ENCODE assay signal across 9 cellular contexts in the genomic region with DNA sequence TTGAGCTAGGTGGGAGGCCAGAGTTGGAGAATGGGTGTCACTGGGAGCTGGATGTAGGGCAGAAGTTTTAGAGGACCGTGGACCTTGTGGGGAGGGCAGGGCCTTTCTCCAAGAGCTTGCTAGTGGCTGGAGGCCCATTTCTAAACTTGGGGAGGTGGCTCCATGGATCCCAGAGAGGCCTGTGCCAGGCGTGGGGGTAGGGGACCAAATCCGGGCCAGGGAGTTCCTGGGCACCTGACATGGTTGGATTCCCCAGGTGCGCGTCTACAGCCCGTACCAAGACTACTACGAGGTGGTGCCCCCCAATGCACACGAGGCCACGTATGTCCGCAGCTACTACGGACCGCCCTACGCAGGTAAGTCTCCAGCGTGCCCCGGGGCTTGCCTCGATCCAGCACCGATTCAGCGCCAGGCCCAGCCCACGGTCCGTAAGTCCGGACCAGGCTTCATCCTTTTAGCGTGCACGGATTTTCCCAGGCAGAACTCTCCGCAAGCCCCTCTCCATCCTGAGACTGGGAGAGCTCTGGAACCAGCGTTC. TPM values are rescaled to one million over a fixed set of nuclear protein-coding genes. Genes with fewer than 3 reads are reported as not detected.
A peak's percentile ranks its signal among the peaks of the same experiment; 100 is the strongest.
DNase-seq lines count a peak whose midpoint lies in the region; ATAC-seq and TF ChIP-seq lines count a peak whose summit lies in the region.
"Had no signal": no experiment of that assay in that cellular context is flagged by ENCODE, and none has a peak within 500 bp of the region (broad histone marks: within the 10 kb centered on the region; RNA-seq: fewer than 3 reads in every experiment).

No MANE protein-coding gene starts in this region.

- H3K27ac Mint-ChIP-seq in MCF 10A (ENCODE audit: low read depth, unreplicated experiment): no peak overlapping the region

- H3K4me1 Mint-ChIP-seq in MCF 10A (ENCODE audit: insufficient read depth, unreplicated experiment): no peaks in the 10 kb centered on the region

- in situ Hi-C loops in mammary epithelial cell (cut with MboI; ENCODE audit: low sequenced_read_pairs in 2 of 2): no loop called here

- peak overlapping the region; percentile 88 for H3K4me2 ChIP-seq in mammary epithelial cell (ENCODE audit: insufficient read depth, low read depth, low read length)

- H3K4me3 ChIP-seq in breast epithelium (peak overlapping the region; percentile 22 to 65 (median 33)), mammary epithelial cell (replicated peaks in 1 of 3; ENCODE audit: insufficient read depth in 1 of 3, low read depth in 2 of 3, low read length in 3 of 3) (peak overlapping the region; percentile 16 to 56 (median 39)), upper lobe of right lung (peak overlapping the region; percentile 30)

- no peak overlapping the region for H3K9ac ChIP-seq in mammary epithelial cell (ENCODE audit: insufficient read depth, low read length)

- TF ChIP-seq CTCF in breast epithelium (IDR thresholded peaks at IDR 0.05) (no peak), MCF 10A (IDR thresholded peaks at IDR 0.05; ENCODE audit: unreplicated experiment) (no peak), mammary epithelial cell (conservative IDR thresholded peaks at IDR 0.05 in 1 of 2, IDR thresholded peaks at IDR 0.05 in 1 of 2; ENCODE audit: extremely low read depth in 1 of 2, insufficient read depth in 1 of 2, low read depth in 1 of 2, low read length in 2 of 2) (no peak), upper lobe of right lung (IDR thresholded peaks at IDR 0.05) (no peak)

- no peaks in the 10 kb centered on the region for H3K4me1 ChIP-seq in breast epithelium
- peaks cover 10% of the 10 kb centered on the region for H3K4me1 ChIP-seq in mammary epithelial cell (ENCODE audit: insufficient read depth, low read length)
- H3K4me1 ChIP-seq in upper lobe of right lung: peaks cover 11% of the 10 kb centered on the region

- H3K27ac ChIP-seq in breast epithelium (peak overlapping the region in 1 of 2 donors; percentile 63), mammary epithelial cell (ENCODE audit: insufficient read depth, low read depth, low read length) (no peak overlapping the region), upper lobe of right lung (no peak overlapping the region)

- no peaks in the 10 kb centered on the region for H4K20me1 ChIP-seq in mammary epithelial cell (ENCODE audit: insufficient read depth, low read length)

- H3K27me3 ChIP-seq in breast epithelium: no peaks in the 10 kb centered on the region
- H3K27me3 ChIP-seq in mammary epithelial cell (ENCODE audit: insufficient read depth, low read length): no peaks in the 10 kb centered on the region
- no peaks in the 10 kb centered on the region for H3K27me3 ChIP-seq in upper lobe of right lung

- BruUV-seq in MCF 10A (replicated peaks; lab: Mats Ljungman, UMichigan) (no TSS peak), mammary epithelial cell (replicated peaks; lab: Mats Ljungman, UMichigan) (no TSS peak)

- dilution Hi-C loops in mammary epithelial cell (cut with HindIII; ENCODE audit: low sequenced_read_pairs): loop anchor here (5.0 kb wide), 1 partner anchor 87 kb away; no protein-coding TSS in a partner anchor

- no peaks in the 10 kb centered on the region for H3K79me2 ChIP-seq in mammary epithelial cell (ENCODE audit: insufficient read depth, low read length)

- ATAC-seq in upper lobe of right lung: no peak
- ATAC-seq in HG03439 (IDR thresholded peaks at IDR 0.05; ENCODE audit: unreplicated experiment): no peak
- no peak for ATAC-seq in HG03025 (IDR thresholded peaks at IDR 0.05; ENCODE audit: low FRiP score, unreplicated experiment)

- no peak overlapping the region for H3K4me3 Mint-ChIP-seq in MCF 10A (ENCODE audit: unreplicated experiment)

- H3K9me3 ChIP-seq in breast epithelium (no peaks in the 10 kb centered on the region), mammary epithelial cell (replicated peaks; ENCODE audit: insufficient read depth, low read length) (no peaks in the 10 kb centered on the region), upper lobe of right lung (no peaks in the 10 kb centered on the region)

- no peaks in the 10 kb centered on the region for H3K36me3 ChIP-seq in breast epithelium
- no peaks in the 10 kb centered on the region for H3K36me3 ChIP-seq in mammary epithelial cell (ENCODE audit: insufficient read depth, low read length)
- H3K36me3 ChIP-seq in upper lobe of right lung: no peaks in the 10 kb centered on the region

- CTCF ChIA-PET in MCF 10A (lab: Yijun Ruan, JAX): interaction anchor here (0.6 to 5.2 kb wide), 49 partner anchors 10 to 912 kb away, joined by 3 to 82 read pairs (median 4); no protein-coding TSS in a partner anchor
- CTCF ChIA-PET in mammary epithelial cell (lab: Charles Lee; ENCODE audit: low non-redundant PET): interaction anchor here (0.8 to 1.3 kb wide), 2 partner anchors 258 to 309 kb away, joined by 3 read pairs; no protein-coding TSS in a partner anchor

- H3K27me3 Mint-ChIP-seq in MCF 10A (ENCODE audit: insufficient read depth, unreplicated experiment): no peaks in the 10 kb centered on the region

- POLR2A ChIA-PET in MCF 10A (lab: Yijun Ruan, JAX): interaction anchor here (0.7 to 2.5 kb wide), 6 partner anchors 11 to 310 kb away, joined by 3 to 11 read pairs (median 4); no protein-coding TSS in a partner anchor

- H2AFZ ChIP-seq in mammary epithelial cell (ENCODE audit: low read depth, low read length): peak overlapping the region; percentile 85

- DNase-seq in breast epithelium (ENCODE audit: low spot score in 2 of 2) (no peak), MCF 10A (ENCODE audit: unreplicated experiment) (no peak), mammary epithelial cell (no peak), mesenteric fat pad (ENCODE audit: low spot score) (peak; percentile 84), upper lobe of right lung (no peak), SW 1271 (lab: John Stamatoyannopoulos, UW) (no peak)
- DNase-seq: NCI-H146 had no signal

- 18% methylated on average over 21 of the region's 25 CpGs for WGBS in mammary epithelial cell (ENCODE audit: low coverage, missing lambda C conversion rate)

- intact Hi-C loops in breast epithelium (cut with DNase I; ENCODE audit: low total_unique reads): no loop called here
- intact Hi-C loops in MCF 10A (cut with micrococcal nuclease): loop anchor here (1.0 kb wide), 5 partner anchors 35 to 353 kb away; no protein-coding TSS in a partner anchor
- intact Hi-C loops in mammary epithelial cell (cut with micrococcal nuclease): loop anchor here (1.0 to 10.0 kb wide), 7 partner anchors 35 to 353 kb away; a partner anchor contains a TSS
- intact Hi-C loops in upper lobe of right lung (cut with DNase I): no loop called here

- no peaks in the 10 kb centered on the region for H3K9me3 Mint-ChIP-seq in MCF 10A (ENCODE audit: unreplicated experiment)

- no peaks in the 10 kb centered on the region for H3K36me3 Mint-ChIP-seq in MCF 10A (ENCODE audit: insufficient read depth, unreplicated experiment)

- no peak for TF ChIP-seq POLR2A in breast epithelium (IDR thresholded peaks at IDR 0.05)

RNA-seq across cellular contexts. Expression of a gene that starts 14.2 kb away (rescaled TPM):
- total RNA-seq in breast epithelium (10 to 100 TPM in 2 of 3 donors, under 1 TPM in 1; 0.80 to 49.6 (median 17.0) TPM), MCF 10A (2022) (not detected in 2 replicates), mammary epithelial cell (1 to 10 TPM in 1 of 2 donors, not detected in 1; 4.0 TPM), mesenteric fat pad (0.58 TPM), upper lobe of right lung (30.5 TPM)
- polyA plus RNA-seq in mammary epithelial cell: 1.4 TPM
- 11.4 TPM for polyA minus RNA-seq in mammary epithelial cell

Comparison
In these comparisons a context has a peak if more than half of its experiments do, and no peak if none do; other contexts are left out.
1. intact Hi-C loops: an anchor here in MCF 10A (1.0 kb wide) and mammary epithelial cell (1.0 to 10.0 kb wide); none called in breast epithelium and upper lobe of right lung.